ENCODE assay signal across 1 cellular context in the genomic region with DNA sequence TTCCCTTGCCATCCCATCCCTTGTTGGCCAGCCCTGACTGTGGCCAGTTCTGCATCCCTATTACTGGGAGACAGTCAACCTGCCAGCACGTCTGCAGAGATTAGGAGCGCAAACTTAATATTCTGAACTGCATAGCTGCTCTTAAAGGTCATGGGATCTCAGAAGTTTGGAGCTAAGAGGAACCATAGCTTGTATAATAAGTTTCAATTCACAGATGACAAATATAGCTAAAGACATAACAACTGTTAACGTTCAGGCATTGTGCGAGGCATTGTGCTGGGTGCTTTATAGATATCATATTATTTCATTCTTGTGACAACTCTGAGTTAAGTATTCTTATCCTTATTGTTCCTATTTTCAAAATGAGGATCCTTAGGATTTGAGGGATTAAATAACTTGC.
TF ChIP-seq lines count a peak whose summit lies in the region.

No MANE protein-coding gene starts in this region.

TF ChIP-seq in SK-N-SH, 30 proteins besides CTCF, POLR2A, EP300 and RAD21 (continued from another document):
- TF ChIP-seq, protein P1, sequence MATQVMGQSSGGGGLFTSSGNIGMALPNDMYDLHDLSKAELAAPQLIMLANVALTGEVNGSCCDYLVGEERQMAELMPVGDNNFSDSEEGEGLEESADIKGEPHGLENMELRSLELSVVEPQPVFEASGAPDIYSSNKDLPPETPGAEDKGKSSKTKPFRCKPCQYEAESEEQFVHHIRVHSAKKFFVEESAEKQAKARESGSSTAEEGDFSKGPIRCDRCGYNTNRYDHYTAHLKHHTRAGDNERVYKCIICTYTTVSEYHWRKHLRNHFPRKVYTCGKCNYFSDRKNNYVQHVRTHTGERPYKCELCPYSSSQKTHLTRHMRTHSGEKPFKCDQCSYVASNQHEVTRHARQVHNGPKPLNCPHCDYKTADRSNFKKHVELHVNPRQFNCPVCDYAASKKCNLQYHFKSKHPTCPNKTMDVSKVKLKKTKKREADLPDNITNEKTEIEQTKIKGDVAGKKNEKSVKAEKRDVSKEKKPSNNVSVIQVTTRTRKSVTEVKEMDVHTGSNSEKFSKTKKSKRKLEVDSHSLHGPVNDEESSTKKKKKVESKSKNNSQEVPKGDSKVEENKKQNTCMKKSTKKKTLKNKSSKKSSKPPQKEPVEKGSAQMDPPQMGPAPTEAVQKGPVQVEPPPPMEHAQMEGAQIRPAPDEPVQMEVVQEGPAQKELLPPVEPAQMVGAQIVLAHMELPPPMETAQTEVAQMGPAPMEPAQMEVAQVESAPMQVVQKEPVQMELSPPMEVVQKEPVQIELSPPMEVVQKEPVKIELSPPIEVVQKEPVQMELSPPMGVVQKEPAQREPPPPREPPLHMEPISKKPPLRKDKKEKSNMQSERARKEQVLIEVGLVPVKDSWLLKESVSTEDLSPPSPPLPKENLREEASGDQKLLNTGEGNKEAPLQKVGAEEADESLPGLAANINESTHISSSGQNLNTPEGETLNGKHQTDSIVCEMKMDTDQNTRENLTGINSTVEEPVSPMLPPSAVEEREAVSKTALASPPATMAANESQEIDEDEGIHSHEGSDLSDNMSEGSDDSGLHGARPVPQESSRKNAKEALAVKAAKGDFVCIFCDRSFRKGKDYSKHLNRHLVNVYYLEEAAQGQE (IDR thresholded peaks at IDR 0.05; ENCODE audit: low read depth, low read length), result no peak
- TF ChIP-seq, protein P2, sequence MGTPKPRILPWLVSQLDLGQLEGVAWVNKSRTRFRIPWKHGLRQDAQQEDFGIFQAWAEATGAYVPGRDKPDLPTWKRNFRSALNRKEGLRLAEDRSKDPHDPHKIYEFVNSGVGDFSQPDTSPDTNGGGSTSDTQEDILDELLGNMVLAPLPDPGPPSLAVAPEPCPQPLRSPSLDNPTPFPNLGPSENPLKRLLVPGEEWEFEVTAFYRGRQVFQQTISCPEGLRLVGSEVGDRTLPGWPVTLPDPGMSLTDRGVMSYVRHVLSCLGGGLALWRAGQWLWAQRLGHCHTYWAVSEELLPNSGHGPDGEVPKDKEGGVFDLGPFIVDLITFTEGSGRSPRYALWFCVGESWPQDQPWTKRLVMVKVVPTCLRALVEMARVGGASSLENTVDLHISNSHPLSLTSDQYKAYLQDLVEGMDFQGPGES (IDR thresholded peaks at IDR 0.05; ENCODE audit: low read depth, low read length), result no peak
- TF ChIP-seq FOXM1 (IDR thresholded peaks at IDR 0.05; ENCODE audit: low read depth) (no peak), EZH2phosphoT487 (IDR thresholded peaks at IDR 0.05; ENCODE audit: borderline replicate concordance, low read depth) (no peak), JUND (IDR thresholded peaks at IDR 0.05) (no peak), SIN3A (IDR thresholded peaks at IDR 0.05; ENCODE audit: borderline replicate concordance, low read depth, low read length) (no peak), MEF2A (IDR thresholded peaks at IDR 0.05; ENCODE audit: borderline replicate concordance, low read depth) (no peak), NFIC (IDR thresholded peaks at IDR 0.05; ENCODE audit: borderline replicate concordance) (no peak), SMC3 (IDR thresholded peaks at IDR 0.05; ENCODE audit: low read depth, low read length) (no peak), CHD2 (IDR thresholded peaks at IDR 0.05; ENCODE audit: low read length, partially characterized antibody) (no peak), GATA2 (CRISPR knock-in tag; IDR thresholded peaks at IDR 0.05) (no peak), TAF1 (IDR thresholded peaks at IDR 0.05; ENCODE audit: borderline replicate concordance, low read depth, low read length) (no peak), GABPA (IDR thresholded peaks at IDR 0.05; ENCODE audit: low read depth) (no peak), TEAD4 (IDR thresholded peaks at IDR 0.05; ENCODE audit: borderline replicate concordance, insufficient read depth) (no peak), FOSL2 (IDR thresholded peaks at IDR 0.05; ENCODE audit: borderline replicate concordance, low read depth) (no peak)
- TF ChIP-seq, protein P3, sequence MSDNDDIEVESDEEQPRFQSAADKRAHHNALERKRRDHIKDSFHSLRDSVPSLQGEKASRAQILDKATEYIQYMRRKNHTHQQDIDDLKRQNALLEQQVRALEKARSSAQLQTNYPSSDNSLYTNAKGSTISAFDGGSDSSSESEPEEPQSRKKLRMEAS (IDR thresholded peaks at IDR 0.05; ENCODE audit: low read depth), result no peak
- TF ChIP-seq, protein P4, sequence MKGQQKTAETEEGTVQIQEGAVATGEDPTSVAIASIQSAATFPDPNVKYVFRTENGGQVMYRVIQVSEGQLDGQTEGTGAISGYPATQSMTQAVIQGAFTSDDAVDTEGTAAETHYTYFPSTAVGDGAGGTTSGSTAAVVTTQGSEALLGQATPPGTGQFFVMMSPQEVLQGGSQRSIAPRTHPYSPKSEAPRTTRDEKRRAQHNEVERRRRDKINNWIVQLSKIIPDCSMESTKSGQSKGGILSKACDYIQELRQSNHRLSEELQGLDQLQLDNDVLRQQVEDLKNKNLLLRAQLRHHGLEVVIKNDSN (IDR thresholded peaks at IDR 0.05; ENCODE audit: borderline replicate concordance, low read depth), result no peak
- TF ChIP-seq, protein P5, sequence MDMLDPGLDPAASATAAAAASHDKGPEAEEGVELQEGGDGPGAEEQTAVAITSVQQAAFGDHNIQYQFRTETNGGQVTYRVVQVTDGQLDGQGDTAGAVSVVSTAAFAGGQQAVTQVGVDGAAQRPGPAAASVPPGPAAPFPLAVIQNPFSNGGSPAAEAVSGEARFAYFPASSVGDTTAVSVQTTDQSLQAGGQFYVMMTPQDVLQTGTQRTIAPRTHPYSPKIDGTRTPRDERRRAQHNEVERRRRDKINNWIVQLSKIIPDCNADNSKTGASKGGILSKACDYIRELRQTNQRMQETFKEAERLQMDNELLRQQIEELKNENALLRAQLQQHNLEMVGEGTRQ (IDR thresholded peaks at IDR 0.05; ENCODE audit: borderline replicate concordance, low read depth, low read length), result no peak
TF ChIP-seq in SK-N-SH: peak in this region for 0.
